ENCODE assay signal across 1 cellular context in the genomic region with DNA sequence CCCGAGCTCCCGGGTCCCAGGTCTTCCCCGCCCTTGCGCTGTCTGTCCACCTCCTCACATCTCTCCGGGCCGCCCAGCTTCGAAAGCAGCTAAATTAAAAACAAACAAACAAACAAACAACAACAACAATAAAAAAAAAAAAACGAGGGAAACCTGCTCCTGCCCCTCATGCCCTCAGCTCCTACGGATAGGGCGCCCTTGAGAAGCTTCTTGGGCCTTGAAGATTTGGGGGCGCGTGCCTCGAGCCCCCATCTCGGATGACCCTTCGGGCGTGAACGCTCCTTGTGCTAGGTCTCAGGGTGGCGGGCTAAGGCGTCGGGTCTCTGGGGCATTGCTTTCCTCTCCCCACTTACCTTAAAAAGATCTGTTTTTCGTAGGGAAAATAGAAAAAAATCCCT.
TF ChIP-seq lines count a peak whose summit lies in the region.

No MANE protein-coding gene starts in this region.

TF ChIP-seq in H1, 55 proteins besides CTCF, POLR2A, EP300 and RAD21 (continued from another document):
- no peak for TF ChIP-seq MAX (IDR thresholded peaks at IDR 0.05)
- no peak for TF ChIP-seq SIRT6 (IDR thresholded peaks at IDR 0.05; ENCODE audit: low read length)
- TF ChIP-seq SIN3A (conservative IDR thresholded peaks at IDR 0.05 in 1 of 2, IDR thresholded peaks at IDR 0.05 in 1 of 2; ENCODE audit: low read depth in 1 of 2, low read length in 2 of 2), result no peak
